ENCODE assay signal across 33 cellular contexts in genomic region chr16:54112807-54113206, GRCh38.
A peak's percentile ranks its signal among the peaks of the same experiment; 100 is the strongest.
DNase-seq lines count a peak whose midpoint lies in the region; ATAC-seq, FAIRE-seq and TF ChIP-seq lines count a peak whose summit lies in the region.
"Had no signal": no experiment of that assay in that cellular context is flagged by ENCODE, and none has a peak within 500 bp of the region (broad histone marks: within the 10 kb centered on the region; RNA-seq: fewer than 3 reads in every experiment).

No MANE protein-coding gene starts in this region.

- H4K20me1 ChIP-seq in HepG2 (ENCODE audit: insufficient read depth, low read length) (no peaks in the 10 kb centered on the region), K562 (replicated peaks; ENCODE audit: control insufficient read depth, insufficient read depth, low read length) (no peaks in the 10 kb centered on the region), MM.1S (ENCODE audit: insufficient read depth, low read length) (no peaks in the 10 kb centered on the region)
- H4K20me1 ChIP-seq: BLaER1; BLaER1 treated with 17β-estradiol and CSF1 and Interleukin-3, amounts not matched to agents 10 nM and 100 nM had no signal

- TF ChIP-seq CTCF in HepG2 (CRISPR knock-in tag; IDR thresholded peaks at IDR 0.05) (no peak), right lobe of liver (IDR thresholded peaks at IDR 0.05) (no peak), K562 (IDR thresholded peaks at IDR 0.05 in 2 of 3, conservative IDR thresholded peaks at IDR 0.05 in 1 of 3; ENCODE audit: insufficient read depth in 2 of 3, low read depth in 1 of 3, low read length in 3 of 3) (no peak), bronchial epithelial cell (IDR thresholded peaks at IDR 0.05; ENCODE audit: insufficient read depth, low read length, severe bottlenecking) (no peak), MM.1S (IDR thresholded peaks at IDR 0.05; ENCODE audit: low read length) (no peak)

- no peaks in the 10 kb centered on the region for H3K79me2 ChIP-seq in HepG2 (ENCODE audit: insufficient read depth, low read length)
- no peaks in the 10 kb centered on the region for H3K79me2 ChIP-seq in K562 (ENCODE audit: control insufficient read depth, insufficient read depth, low read length)
- no peaks in the 10 kb centered on the region for H3K79me2 ChIP-seq in MM.1S (ENCODE audit: low read length)

- TF ChIP-seq POLR2A in HepG2 (IDR thresholded peaks at IDR 0.05; ENCODE audit: insufficient read depth in 1 of 2, low read depth in 2 of 2, low read length in 2 of 2), result no peak
- TF ChIP-seq POLR2A in right lobe of liver (IDR thresholded peaks at IDR 0.05), result no peak
- TF ChIP-seq POLR2A in K562 (conservative IDR thresholded peaks at IDR 0.05), result no peak

- no peaks in the 10 kb centered on the region for H3K9me3 ChIP-seq in HepG2 (ENCODE audit: low read length)
- H3K9me3 ChIP-seq in right lobe of liver, result no peaks in the 10 kb centered on the region
- no peaks in the 10 kb centered on the region for H3K9me3 ChIP-seq in K562 (replicated peaks; ENCODE audit: control insufficient read depth, insufficient read depth, low read depth, low read length)
- no peaks in the 10 kb centered on the region for H3K9me3 ChIP-seq in MM.1S (replicated peaks; ENCODE audit: insufficient read depth, low read length)
- H3K9me3 ChIP-seq: A549; BE2C; BLaER1; BLaER1 treated with 17β-estradiol and CSF1 and Interleukin-3, amounts not matched to agents 10 nM and 100 nM; Caco-2 had no signal

- H3K27me3 ChIP-seq in HepG2 (ENCODE audit: control insufficient read depth in 1 of 2, insufficient read depth in 2 of 2, low read length in 2 of 2) (no peaks in the 10 kb centered on the region), right lobe of liver (no peaks in the 10 kb centered on the region), K562 (ENCODE audit: control insufficient read depth in 2 of 2, insufficient read depth in 2 of 2, low read length in 2 of 2) (peaks cover 12 to 20% of the 10 kb centered on the region in 2 experiments; a peak in 4 of 5 replicates), bronchial epithelial cell (ENCODE audit: control insufficient read depth, insufficient read depth, low read length) (no peaks in the 10 kb centered on the region), MM.1S (replicated peaks; ENCODE audit: insufficient read depth, low read length) (no peaks in the 10 kb centered on the region)
- H3K27me3 ChIP-seq: BE2C; BLaER1; BLaER1 treated with 17β-estradiol and CSF1 and Interleukin-3, amounts not matched to agents 10 nM and 100 nM had no signal

- in situ Hi-C loops in HepG2 (cut with HindIII; ENCODE audit: extremely low pct_ligation_motif_present, low pct_unique_long_range_greater_than_20kb), result no loop called here
- in situ Hi-C loops in K562 (cut with MboI), result no loop called here

- no peak overlapping the region for H3K4me3 ChIP-seq in HepG2 (replicated peaks in 1 of 3; ENCODE audit: insufficient read depth in 1 of 3, low read depth in 2 of 3, low read length in 3 of 3)
- no peak overlapping the region for H3K4me3 ChIP-seq in right lobe of liver
- H3K4me3 ChIP-seq in K562, result no peak overlapping the region
- no peak overlapping the region for H3K4me3 ChIP-seq in bronchial epithelial cell (ENCODE audit: low read depth, low read length)
- no peak overlapping the region for H3K4me3 ChIP-seq in MM.1S (ENCODE audit: low read length)
- H3K4me3 ChIP-seq: A549; BLaER1; BLaER1 treated with 17β-estradiol and CSF1 and Interleukin-3, amounts not matched to agents 10 nM and 100 nM had no signal

- no peaks in the 10 kb centered on the region for H3F3A ChIP-seq in MM.1S (ENCODE audit: insufficient read depth, low read length)

- BruUV-seq in HepG2 (replicated peaks; lab: Mats Ljungman, UMichigan), result no TSS peak
- no TSS peak for BruUV-seq in K562 (replicated peaks; lab: Mats Ljungman, UMichigan)

- intact Hi-C loops in HepG2 (cut with micrococcal nuclease; ENCODE audit: unreplicated experiment), result no loop called here
- intact Hi-C loops in right lobe of liver (cut with DNase I), result no loop called here
- intact Hi-C loops in K562 (cut with micrococcal nuclease), result no loop called here

- H3K4me1 ChIP-seq in HepG2 (ENCODE audit: insufficient read depth, low read length) (no peaks in the 10 kb centered on the region), right lobe of liver (no peaks in the 10 kb centered on the region), K562 (replicated peaks in 1 of 2; ENCODE audit: control insufficient read depth in 2 of 2, insufficient read depth in 2 of 2, low read length in 2 of 2) (no peaks in the 10 kb centered on the region), MM.1S (ENCODE audit: low read length) (no peaks in the 10 kb centered on the region)
- H3K4me1 ChIP-seq: A549; BLaER1; BLaER1 treated with 17β-estradiol and CSF1 and Interleukin-3, amounts not matched to agents 10 nM and 100 nM; Caco-2 had no signal

- DNase-seq in HepG2 (ENCODE audit: low spot score) (no peak), right lobe of liver (no peak), K562 (ENCODE audit: extremely low read depth in 1 of 4, low spot score in 3 of 4) (no peak), bronchial epithelial cell (ENCODE audit: low read depth) (no peak), MM.1S (no peak), RKO (ENCODE audit: low spot score) (no peak)
- DNase-seq: 8988T; ACHN; AML-193; BE2C; C1 segment of cervical spinal cord; Caco-2; Calu3; CD4-positive, alpha-beta memory T cell; CD4-positive, alpha-beta T cell; CD4-positive, CD25-positive, alpha-beta regulatory T cell; CD8-positive, alpha-beta memory T cell; CD8-positive, alpha-beta T cell; COR-L47; DMS 273 treated with DMSO at 0.1 percent for 48 hours; DMS153; DMS53; DMS79; DMS79 treated with DMSO at 0.1 percent for 48 hours; DND-41; EL had no signal

- TF ChIP-seq RAD21 in HepG2 (CRISPR knock-in tag; IDR thresholded peaks at IDR 0.05), result no peak
- TF ChIP-seq RAD21 in K562 (CRISPR knock-in tag; conservative IDR thresholded peaks at IDR 0.05 in 1 of 2, IDR thresholded peaks at IDR 0.05 in 1 of 2), result no peak

- FAIRE-seq in HepG2 (lab: Jason Lieb, UNC), result no peak
- FAIRE-seq in K562 (lab: Jason Lieb, UNC), result no peak
- FAIRE-seq in bronchial epithelial cell (lab: Jason Lieb, UNC), result peak; percentile 47
- FAIRE-seq: A204.1, A549, D721Med had no signal

- peaks cover 1 to 16% of the 10 kb centered on the region in 2 experiments; a peak in 3 of 5 replicates for H3K36me3 ChIP-seq in HepG2 (replicated peaks in 1 of 2; ENCODE audit: control insufficient read depth in 1 of 2, insufficient read depth in 2 of 2, low read length in 2 of 2)
- no peaks in the 10 kb centered on the region for H3K36me3 ChIP-seq in right lobe of liver
- H3K36me3 ChIP-seq in K562 (ENCODE audit: control insufficient read depth, insufficient read depth, low read length), result no peaks in the 10 kb centered on the region
- no peaks in the 10 kb centered on the region for H3K36me3 ChIP-seq in bronchial epithelial cell (ENCODE audit: control insufficient read depth, insufficient read depth, low read length)
- H3K36me3 ChIP-seq in MM.1S (replicated peaks; ENCODE audit: insufficient read depth, low read length), result no peaks in the 10 kb centered on the region

- POLR2A ChIA-PET in HepG2 (lab: Yijun Ruan, JAX), result no interaction called here
- POLR2A ChIA-PET in K562 (lab: Yijun Ruan, JAX), result interaction anchor here (0.5 to 1.5 kb wide), 2 partner anchors 10 to 337 kb away, joined by 3 to 5 read pairs; no protein-coding TSS in a partner anchor

- H3K9ac ChIP-seq in HepG2 (ENCODE audit: insufficient read depth, low read depth, low read length) (no peak overlapping the region), K562 (ENCODE audit: insufficient read depth in 1 of 2, low read depth in 2 of 2, low read length in 2 of 2) (no peak overlapping the region), MM.1S (ENCODE audit: low read length) (no peak overlapping the region)
- H3K9ac ChIP-seq: BLaER1; BLaER1 treated with 17β-estradiol and CSF1 and Interleukin-3, amounts not matched to agents 10 nM and 100 nM had no signal

- TF ChIP-seq EP300 in HepG2 (IDR thresholded peaks at IDR 0.05; ENCODE audit: low read depth in 2 of 2, low read length in 2 of 2) (no peak), HepG2 (CRISPR knock-in tag; IDR thresholded peaks at IDR 0.05; ENCODE audit: borderline replicate concordance) (0 out of 2 replicates have a peak, but pooled peaks have one; percentile 14), K562 (IDR thresholded peaks at IDR 0.05; ENCODE audit: low read length) (no peak)

- CTCF ChIA-PET in HepG2 (lab: Yijun Ruan, JAX; ENCODE audit: low intra/inter-chr PET ratio, low total read pairs), result no interaction called here
- CTCF ChIA-PET in K562 (lab: Yijun Ruan, JAX; ENCODE audit: low intra/inter-chr PET ratio), result no interaction called here

- H3K27ac ChIP-seq in HepG2 (ENCODE audit: extremely low read length, insufficient read depth, low read length), result no peak overlapping the region
- no peak overlapping the region for H3K27ac ChIP-seq in right lobe of liver
- H3K27ac ChIP-seq in K562 (ENCODE audit: extremely low read depth, low read depth, low read length), result no peak overlapping the region
- no peak overlapping the region for H3K27ac ChIP-seq in MM.1S (ENCODE audit: low read length)
- H3K27ac ChIP-seq: 22Rv1; A549; BLaER1; BLaER1 treated with 17β-estradiol and CSF1 and Interleukin-3, amounts not matched to agents 10 nM and 100 nM; C4-2B had no signal

- WGBS in HepG2 (ENCODE audit: low lambda C conversion rate), result 95% methylated on average over 3 of the region's 3 CpGs
- WGBS in right lobe of liver (ENCODE audit: insufficient coverage, low coverage, low lambda C conversion rate, missing lambda C conversion rate), result 94% methylated on average over 3 of the region's 3 CpGs
- WGBS in K562 (ENCODE audit: insufficient coverage, low coverage, missing lambda C conversion rate), result 23% methylated on average over 3 of the region's 3 CpGs

- H3K9me2 ChIP-seq in MM.1S (replicated peaks; ENCODE audit: insufficient read depth, low read length), result no peaks in the 10 kb centered on the region

- H2AFZ ChIP-seq in HepG2 (ENCODE audit: low read length) (no peak overlapping the region), K562 (ENCODE audit: low read depth, low read length) (no peak overlapping the region), MM.1S (ENCODE audit: low read length) (no peak overlapping the region)

- ATAC-seq in HepG2 (no peak), right lobe of liver (no peak), K562 (no peak)
- ATAC-seq: A549; CD8-positive, alpha-beta T cell had no signal

- H3K4me2 ChIP-seq in HepG2 (ENCODE audit: low read depth, low read length) (no peak overlapping the region), K562 (ENCODE audit: insufficient read depth, low read length) (no peak overlapping the region), MM.1S (ENCODE audit: low read depth, low read length) (no peak overlapping the region)
- H3K4me2 ChIP-seq: A549; BLaER1; BLaER1 treated with 17β-estradiol and CSF1 and Interleukin-3, amounts not matched to agents 10 nM and 100 nM had no signal

- H3K9me1 ChIP-seq in K562 (ENCODE audit: control insufficient read depth, insufficient read depth, low read length), result no peaks in the 10 kb centered on the region

TF ChIP-seq in HepG2, 621 proteins besides CTCF, POLR2A, EP300 and RAD21 (continues in another document):
- TF ChIP-seq ZNF629 (CRISPR knock-in tag; conservative IDR thresholded peaks at IDR 0.05) (peak; percentile 73), ZNF282 (IDR thresholded peaks at IDR 0.05; ENCODE audit: partially characterized antibody) (no peak)

TF ChIP-seq in K562, 482 proteins besides CTCF, POLR2A, EP300 and RAD21 (continues in another document):
- TF ChIP-seq RBM25 (IDR thresholded peaks at IDR 0.05; ENCODE audit: low read depth, low read length, severe bottlenecking) (peak; percentile 61), BCOR (IDR thresholded peaks at IDR 0.05) (0 out of 2 replicates have a peak, but pooled peaks have one; percentile 14)
